8 cellular contexts compared by ENCODE assay signal in the genomic region with DNA sequence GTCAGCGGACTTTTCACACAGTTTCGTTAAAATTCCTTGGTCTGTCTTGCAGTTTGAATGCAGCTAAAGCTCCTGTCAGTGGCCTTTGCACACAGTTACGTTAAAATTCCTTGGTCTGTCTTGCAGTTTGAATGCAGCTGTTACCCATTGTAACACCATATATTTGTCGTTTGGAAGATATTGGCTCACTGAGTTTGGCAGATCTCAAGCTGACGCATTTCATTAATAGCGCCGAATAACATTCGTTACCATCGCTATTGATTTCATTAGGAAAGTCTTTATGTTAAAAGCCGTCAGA. TPM values are rescaled to one million over a fixed set of nuclear protein-coding genes. Genes with fewer than 3 reads are reported as not detected.
DNase-seq lines count a peak whose midpoint lies in the region; ATAC-seq, FAIRE-seq and TF ChIP-seq lines count a peak whose summit lies in the region.

No MANE protein-coding gene starts in this region.

- H3K9me3 ChIP-seq in A549 (no peaks in the 10 kb centered on the region), HUES64 (ENCODE audit: insufficient read depth, low read depth, low read length) (no peaks in the 10 kb centered on the region)

- no peak for TF ChIP-seq EP300 in A549 (IDR thresholded peaks at IDR 0.05)

- no peak for DNase-seq in A549 (ENCODE audit: low read depth in 1 of 2, low spot score in 1 of 2)
- DNase-seq in cardiac fibroblast (ENCODE audit: low read depth in 2 of 2) = peak; percentile 48 to 73
- peak; percentile 62 for DNase-seq in midbrain (lab: John Stamatoyannopoulos, UW)
- DNase-seq in medulla oblongata (ENCODE audit: extremely low spot score) = no peak
- no peak for DNase-seq in activated effector memory CD4-positive, alpha-beta T cell treated with anti-CD3 and anti-CD28 coated beads, Interleukin-2, amount 50 U/mL, for 16 hours

- peak overlapping the region; percentile 70 for H3K4me3 ChIP-seq in A549
- H3K4me3 ChIP-seq in HUES64 (ENCODE audit: low read length) = peak overlapping the region; percentile 92
- H3K4me3 ChIP-seq in cardiac fibroblast (replicated peaks in 1 of 2; ENCODE audit: low read depth in 2 of 2, low read length in 2 of 2) = peak overlapping the region; percentile 54 to 75

- no peak for TF ChIP-seq RAD21 in A549 (conservative IDR thresholded peaks at IDR 0.05 in 1 of 2, IDR thresholded peaks at IDR 0.05 in 1 of 2)

- no peak for FAIRE-seq in A549 (lab: Jason Lieb, UNC)

- H3K4me2 ChIP-seq in A549 = peak overlapping the region; percentile 82

- H3K4me1 ChIP-seq in A549 = peaks cover 47% of the 10 kb centered on the region
- H3K4me1 ChIP-seq in HUES64 (ENCODE audit: insufficient read depth, low read length) = peaks cover 18% of the 10 kb centered on the region

- CTCF ChIA-PET in A549 (lab: Yijun Ruan, JAX) = interaction anchor here (1.2 to 5.0 kb wide), 6 partner anchors 12 to 101 kb away, joined by 3 to 25 read pairs (median 6); no protein-coding TSS in a partner anchor

- ATAC-seq in A549 (no peak), GM18519 (IDR thresholded peaks at IDR 0.05; ENCODE audit: low FRiP score, unreplicated experiment) (no peak), HG03354 (IDR thresholded peaks at IDR 0.05; ENCODE audit: poor library complexity, severe bottlenecking, unreplicated experiment) (no peak)

- peak overlapping the region; percentile 74; the same call in 1 of the 2 replicates for H3K9ac ChIP-seq in HUES64 (ENCODE audit: low read depth, low read length)

- TF ChIP-seq POLR2A in A549 (IDR thresholded peaks at IDR 0.05; ENCODE audit: low read length) = no peak

- POLR2A ChIA-PET in A549 (lab: Yijun Ruan, JAX) = interaction anchor here (0.6 to 3.1 kb wide), 5 partner anchors 29 to 190 kb away, joined by 3 to 30 read pairs (median 13); no protein-coding TSS in a partner anchor

- peaks cover 18% of the 10 kb centered on the region for H3K27me3 ChIP-seq in HUES64 (ENCODE audit: insufficient read depth, low read length)

- H3K27ac ChIP-seq in A549 (peak overlapping the region; percentile 97 to 99), HUES64 (ENCODE audit: low read depth, low read length) (no peak overlapping the region)

- no peaks in the 10 kb centered on the region for H3K36me3 ChIP-seq in HUES64 (ENCODE audit: insufficient read depth, low read length)

- TF ChIP-seq CTCF in A549 (IDR thresholded peaks at IDR 0.05) = no peak
- no peak for TF ChIP-seq CTCF in cardiac fibroblast (IDR thresholded peaks at IDR 0.05; ENCODE audit: low read depth, low read length)

- WGBS in A549 (ENCODE audit: missing lambda C conversion rate) = 53% methylated on average over 10 of the region's 10 CpGs
- 28% methylated on average over 10 of the region's 10 CpGs for WGBS in HUES64

TF ChIP-seq in A549, 52 proteins besides CTCF, POLR2A, EP300 and RAD21:
- TF ChIP-seq ZNF302 (CRISPR knock-in tag; IDR thresholded peaks at IDR 0.05) (no peak), SREBF2 (IDR thresholded peaks at IDR 0.05) (no peak), HOXA7 (CRISPR knock-in tag; IDR thresholded peaks at IDR 0.05) (no peak), PHF8 (IDR thresholded peaks at IDR 0.05; ENCODE audit: borderline replicate concordance, low read depth) (no peak), SMC3 (IDR thresholded peaks at IDR 0.05) (no peak), JUN (IDR thresholded peaks at IDR 0.05) (no peak)

RNA-seq across cellular contexts. Expression of gene LIMS1, which starts 1.1 kb away (rescaled TPM):
- polyA plus RNA-seq in A549 (2011; rRNA removed) (92.0 and 94.1 TPM in 2 replicates), A549 (2017; fragmentation: RNase III; extraction: RNeasy Plus Mini Kit Qiagen cat#74134 plus additional on column Dnase treatment) (37.5 to 42.5 TPM (median 40.0 TPM) in 3 replicates)
- 54.9 and 75.4 TPM in 2 replicates for polyA plus RNA-seq in A549 (2012; cell fraction: cytosol; rRNA removed)
- 24.6 and 27.2 TPM in 2 replicates for polyA plus RNA-seq in A549 (2012; cell fraction: nucleus; rRNA removed)
- polyA minus RNA-seq in A549 (2011; rRNA and poly(A)+ RNA removed) = 108 and 111 TPM in 2 replicates
- polyA plus RNA-seq in HUES64 (2013, experiment 1 of 2) = 21.9 TPM
- 24.9 TPM for polyA plus RNA-seq in HUES64 (2013, experiment 2 of 2)

Comparison
In these comparisons a context has a peak if more than half of its experiments do, and no peak if none do; other contexts are left out.
1. DNase-seq: peak in cardiac fibroblast (2 of 2) and midbrain (single experiment); none in A549 (0 of 2), medulla oblongata (single experiment) and activated effector memory CD4-positive, alpha-beta T cell treated with anti-CD3 and anti-CD28 coated beads, Interleukin-2, amount 50 U/mL, for 16 hours (single experiment).
2. Peak in every context shown above with its lines, with median percentiles within 50 percentile points of each other: H3K4me3 ChIP-seq.